Comparison of ENCODE assay signal across 8 cellular contexts in the genomic region with DNA sequence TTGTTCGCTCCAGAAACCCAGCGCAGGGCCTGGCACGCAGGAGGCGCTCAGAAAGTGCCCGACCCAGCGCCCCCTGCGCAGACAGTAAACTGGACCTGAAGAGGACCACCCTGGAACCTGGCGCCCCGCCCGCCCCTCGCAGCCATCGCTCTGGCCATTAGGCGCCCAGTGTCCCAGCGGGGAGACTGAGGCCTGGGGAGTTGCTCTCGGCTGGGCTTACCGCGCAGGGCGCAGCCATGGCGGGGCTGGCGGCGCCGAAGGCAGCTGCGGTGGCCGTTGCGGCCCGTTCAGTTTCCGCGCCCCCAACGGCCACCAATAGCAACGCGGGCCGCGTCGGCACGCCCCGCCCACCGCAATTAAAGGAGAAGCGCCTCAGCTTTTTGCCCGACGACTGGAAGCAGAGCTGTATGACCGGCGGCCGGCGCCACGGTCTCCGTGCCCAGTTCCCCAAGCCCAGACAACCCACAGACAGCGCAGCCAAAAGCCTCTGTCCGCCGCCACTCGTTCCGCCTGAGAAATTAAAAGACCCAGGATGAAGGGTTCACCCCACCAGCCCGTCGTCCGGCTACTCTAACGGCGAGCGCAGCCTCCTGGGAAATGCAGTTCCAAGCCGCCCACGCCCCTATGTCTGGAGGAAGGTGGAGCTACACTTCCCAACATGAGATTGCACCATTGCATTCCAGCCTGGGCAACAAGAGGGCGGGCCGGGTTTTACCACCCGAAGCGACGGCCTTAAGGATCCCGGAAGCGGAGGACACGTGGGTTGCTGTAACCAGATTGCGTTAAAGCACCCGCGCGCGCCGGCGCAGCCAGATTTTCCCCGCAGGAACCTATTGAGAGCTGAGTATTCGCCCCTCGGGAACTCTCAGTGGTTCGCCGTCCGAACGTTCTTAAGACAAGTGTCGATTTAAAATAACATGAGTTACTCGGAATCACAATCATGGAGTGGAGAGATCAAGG. TPM values are rescaled to one million over a fixed set of nuclear protein-coding genes. Genes with fewer than 3 reads are reported as not detected.
DNase-seq lines count a peak whose midpoint lies in the region; ATAC-seq and TF ChIP-seq lines count a peak whose summit lies in the region.

A gene (minus strand): TSS at position 289 of the 960 bp plus-strand sequence. CDS start 51 bp downstream, at position 238.

- H2BK20ac ChIP-seq in H9 (ENCODE audit: low read depth, low read length, poor library complexity, severe bottlenecking): no peak within 1 kb of the TSS

- peaks cover 13 to 22% of the 10 kb centered on the region in 2 experiments for H3K4me1 Mint-ChIP-seq in H9
- peaks cover 11 to 12% of the 10 kb centered on the region in 2 donors for H3K4me1 Mint-ChIP-seq in natural killer cell treated with Interleukin-12 subunit alpha and Interleukin-12 subunit beta and Interleukin-15 and Interleukin-18, amount 100 ng/mL, for 72 hours (ENCODE audit: low read depth in 2 of 2)

- H3K27me3 Mint-ChIP-seq in H9 (ENCODE audit: low read depth): no peaks in the 10 kb centered on the region
- H3K27me3 Mint-ChIP-seq in natural killer cell treated with Interleukin-12 subunit alpha and Interleukin-12 subunit beta and Interleukin-15 and Interleukin-18, amount 100 ng/mL, for 72 hours: no peaks in the 10 kb centered on the region

- H2BK5ac ChIP-seq in H9 (ENCODE audit: insufficient read length, low read length): no peak within 1 kb of the TSS

- no peaks in the 10 kb centered on the region for H3K9me3 ChIP-seq in H9 (ENCODE audit: control insufficient read depth, low read depth, low read length)

- H3K4ac ChIP-seq in H9 (ENCODE audit: low read depth, low read length): no peak within 1 kb of the TSS; the same call in 1 of the 2 replicates

- peak within 1 kb of the TSS; percentile 63 for H3T11ph ChIP-seq in H9 (ENCODE audit: low read length)

- peak within 1 kb of the TSS; percentile 92 to 99 (median 98) for H3K27ac Mint-ChIP-seq in H9
- peak within 1 kb of the TSS; percentile 83 to 95 for H3K27ac Mint-ChIP-seq in natural killer cell treated with Interleukin-12 subunit alpha and Interleukin-12 subunit beta and Interleukin-15 and Interleukin-18, amount 100 ng/mL, for 72 hours

- no peak within 1 kb of the TSS for H2BK120ac ChIP-seq in H9 (ENCODE audit: low read depth, low read length, poor library complexity, severe bottlenecking)

- H3K18ac ChIP-seq in H9 (ENCODE audit: insufficient read length, low read depth, low read length): peak within 1 kb of the TSS; percentile 69

- no peaks in the 10 kb centered on the region for H4K20me1 ChIP-seq in H9 (ENCODE audit: control insufficient read depth, insufficient read depth, insufficient read length)

- H3K23ac ChIP-seq in H9 (ENCODE audit: insufficient read length, low read depth, low read length): no peak within 1 kb of the TSS

- ATAC-seq in natural killer cell treated with Interleukin-12 subunit alpha and Interleukin-12 subunit beta and Interleukin-15 and Interleukin-18, amount 100 ng/mL, for 72 hours: peak; percentile 93

- no peak within 1 kb of the TSS for H4K91ac ChIP-seq in H9 (ENCODE audit: insufficient read length, low read depth, low read length)

- peaks cover 11% of the 10 kb centered on the region for H3K23me2 ChIP-seq in H9 (ENCODE audit: insufficient read length, low read depth, low read length, poor library complexity, severe bottlenecking)

- H2BK12ac ChIP-seq in H9 (ENCODE audit: insufficient read length, low read depth, low read length): no peak within 1 kb of the TSS

- no peaks in the 10 kb centered on the region for H3K9me3 Mint-ChIP-seq in H9
- no peaks in the 10 kb centered on the region for H3K9me3 Mint-ChIP-seq in natural killer cell treated with Interleukin-12 subunit alpha and Interleukin-12 subunit beta and Interleukin-15 and Interleukin-18, amount 100 ng/mL, for 72 hours

- peak within 1 kb of the TSS; percentile 75 for H3K9ac ChIP-seq in H9 (ENCODE audit: extremely low read depth, insufficient read length, low read length)

- no peaks in the 10 kb centered on the region for H3K79me1 ChIP-seq in H9 (ENCODE audit: insufficient read depth, low read depth, low read length, poor library complexity, severe bottlenecking)

- peak within 1 kb of the TSS; percentile 94 for H3K4me2 ChIP-seq in H9 (ENCODE audit: insufficient read depth, insufficient read length, low read length)

- no CpG with 5 or more reads among the region's 83 CpGs for WGBS in H9 (ENCODE audit: extremely low coverage, insufficient read length, low lambda C conversion rate)

- H3K36me3 Mint-ChIP-seq in H9 (ENCODE audit: insufficient read depth in 1 of 3, low read depth in 3 of 3): peaks cover 2 to 9% (median 2%) of the 10 kb centered on the region in 3 experiments; a peak in 5 of 7 replicates
- H3K36me3 Mint-ChIP-seq in natural killer cell treated with Interleukin-12 subunit alpha and Interleukin-12 subunit beta and Interleukin-15 and Interleukin-18, amount 100 ng/mL, for 72 hours: no peaks in the 10 kb centered on the region

- H3K79me2 ChIP-seq in H9 (ENCODE audit: insufficient read depth, low read length): no peaks in the 10 kb centered on the region

- no peak within 1 kb of the TSS for H2AK5ac ChIP-seq in H9 (ENCODE audit: insufficient read length, low read length)

- H3K27ac ChIP-seq in H9 (ENCODE audit: insufficient read length, low read depth, low read length): no peak within 1 kb of the TSS

- no peak within 1 kb of the TSS for H4K5ac ChIP-seq in H9 (ENCODE audit: insufficient read length, low read depth, low read length)

- H3K14ac ChIP-seq in H9 (ENCODE audit: insufficient read depth, low read length): peak within 1 kb of the TSS; percentile 50

- no peak within 1 kb of the TSS for H2AFZ ChIP-seq in H9 (ENCODE audit: low read length)

- no peak for TF ChIP-seq CTCF in H9 (conservative IDR thresholded peaks at IDR 0.05)

- H3K56ac ChIP-seq in H9 (ENCODE audit: insufficient read length, low read depth, low read length): no peak within 1 kb of the TSS

- H2BK15ac ChIP-seq in H9 (ENCODE audit: low read depth, low read length): no peak within 1 kb of the TSS

- H4K8ac ChIP-seq in H9 (replicated peaks; ENCODE audit: insufficient read length, low read depth, low read length): no peak within 1 kb of the TSS

- no peaks in the 10 kb centered on the region for H3K27me3 ChIP-seq in H9 (ENCODE audit: insufficient read depth, low read length)

- peak within 1 kb of the TSS; percentile 87 to 97 for H3K4me3 Mint-ChIP-seq in H9
- H3K4me3 Mint-ChIP-seq in natural killer cell treated with Interleukin-12 subunit alpha and Interleukin-12 subunit beta and Interleukin-15 and Interleukin-18, amount 100 ng/mL, for 72 hours: peak within 1 kb of the TSS; percentile 85

- peak; percentile 99 for DNase-seq in ELR (ENCODE audit: low read depth)
- peak; percentile 96 for DNase-seq in H9
- DNase-seq in M059J (ENCODE audit: low read depth): peak; percentile 92
- DNase-seq in SHP77 treated with DMSO at 0.1 percent for 48 hours (lab: John Stamatoyannopoulos, UW): peak; percentile 90
- DNase-seq in activated effector memory CD4-positive, alpha-beta T cell treated with Interleukin-2 at 50 U/mL for 16 hours: peak; percentile 80
- DNase-seq in fibroblast of peridontal ligament (ENCODE audit: extremely low read depth): peak; percentile 98
- peak; percentile 92 for DNase-seq in natural killer cell treated with Interleukin-12 subunit alpha and Interleukin-12 subunit beta and Interleukin-15 and Interleukin-18, amount 100 ng/mL, for 72 hours (ENCODE audit: low spot score)
- peak; percentile 89 for DNase-seq in stimulated activated naive CD4-positive, alpha-beta T cell treated with Interleukin-2 at 50 U/mL for 16 hours (lab: John Stamatoyannopoulos, UW)

- H3K4me1 ChIP-seq in H9 (ENCODE audit: insufficient read depth, low read length): no peaks in the 10 kb centered on the region; the same call in 1 of the 2 replicates

RNA-seq across cellular contexts. Expression of the gene that starts here (rescaled TPM):
- 29.0 and 29.3 TPM in 2 replicates for total RNA-seq in H9 (2021)
- total RNA-seq in M059J (2014; rRNA removed; shearing (Covaris generic)): 7.6 and 10.7 TPM in 2 replicates
- 10 to 100 TPM; 14.9 to 35.3 TPM for total RNA-seq in natural killer cell treated with Interleukin-12 subunit alpha and Interleukin-12 subunit beta and Interleukin-15 and Interleukin-18, amount 100 ng/mL, for 72 hours
